ENCODE assay signal across 17 cellular contexts in the genomic region with DNA sequence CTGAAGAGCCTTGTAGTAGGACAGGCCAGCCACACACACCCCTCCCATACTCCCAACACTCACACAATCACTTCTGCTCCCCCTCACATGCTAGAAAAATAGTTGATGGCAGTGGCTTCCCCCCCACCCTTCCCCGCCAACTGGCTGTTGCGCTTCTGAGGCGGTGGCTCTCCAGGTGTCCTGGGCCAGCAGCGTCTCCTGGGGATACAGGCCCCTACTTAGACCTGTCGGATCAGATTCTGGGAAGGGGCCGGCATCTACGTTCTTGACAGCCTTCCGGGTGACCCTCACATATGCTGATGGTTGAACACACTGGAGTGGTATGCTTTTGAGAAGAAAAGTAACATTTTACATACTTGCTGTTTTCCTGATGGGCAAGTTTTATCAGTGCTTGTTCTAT.
"Had no signal": no experiment of that assay in that cellular context is flagged by ENCODE, and none has a peak within 500 bp of the region (broad histone marks: within the 10 kb centered on the region; RNA-seq: fewer than 3 reads in every experiment).

No MANE protein-coding gene starts in this region.

- H3K4me3 Mint-ChIP-seq: nephron had no signal

- H3K9me3 Mint-ChIP-seq: naive B cell had no signal

- H3K27me3 ChIP-seq: dorsolateral prefrontal cortex, hepatocyte, stomach, transverse colon had no signal

- DNase-seq: cortex of kidney; effector CD8-positive, alpha-beta T cell; foreskin melanocyte; left colon; left ventricle myocardium superior; mesenchymal stem cell; naive B cell; stimulated activated naive CD4-positive, alpha-beta T cell; stomach; substantia nigra; transverse colon had no signal

- H3K27me3 Mint-ChIP-seq: naive B cell had no signal

- H3K9me3 ChIP-seq: stomach, thoracic aorta, transverse colon had no signal

- ATAC-seq: left colon, left ventricle myocardium superior, sciatic nerve had no signal

- H3K27ac ChIP-seq: hepatocyte, parathyroid adenoma, thoracic aorta, transverse colon had no signal
